ENCODE assay signal across 21 cellular contexts in genomic region chr7:111866787-111867186, GRCh38.
DNase-seq lines count a peak whose midpoint lies in the region; ATAC-seq, FAIRE-seq and TF ChIP-seq lines count a peak whose summit lies in the region.
"Had no signal": no experiment of that assay in that cellular context is flagged by ENCODE, and none has a peak within 500 bp of the region (broad histone marks: within the 10 kb centered on the region; RNA-seq: fewer than 3 reads in every experiment).

No MANE protein-coding gene starts in this region.

- H3K27ac ChIP-seq in stomach smooth muscle (ENCODE audit: low read length), result peak overlapping the region; percentile 18
- H3K27ac ChIP-seq: 22Rv1, A549, C4-2B had no signal

- no peak for ATAC-seq in left colon
- ATAC-seq: A549, HCT116, HepG2 had no signal

- H3K4me1 ChIP-seq in stomach smooth muscle (ENCODE audit: control insufficient read depth, insufficient read depth, low read length), result no peaks in the 10 kb centered on the region
- H3K4me1 ChIP-seq: Caco-2 had no signal

- H3K36me3 ChIP-seq in stomach smooth muscle (ENCODE audit: control insufficient read depth in 2 of 2, insufficient read depth in 2 of 2, low read length in 2 of 2), result peaks cover 6 to 9% of the 10 kb centered on the region in 2 donors

- DNase-seq in NCI-H82 (lab: John Stamatoyannopoulos, UW) (peak; percentile 35), NCI-H82 treated with DMSO at 0.1 percent for 48 hours (lab: John Stamatoyannopoulos, UW; ENCODE audit: unreplicated experiment) (no peak), GM12891 (ENCODE audit: insufficient read length, low spot score) (no peak), myocyte (ENCODE audit: low read depth) (peak; percentile 57), HT-29 (ENCODE audit: low spot score) (no peak), left colon (no peak)
- DNase-seq: AML-193; Caco-2; CD4-positive, alpha-beta T cell; GOT3; H7; HFFc6 had no signal

- no peaks in the 10 kb centered on the region for H3K27me3 ChIP-seq in stomach smooth muscle (ENCODE audit: control insufficient read depth in 1 of 2, insufficient read depth in 2 of 2, low read length in 2 of 2)

- TF ChIP-seq POLR2A in GM12891 (IDR thresholded peaks at IDR 0.05; ENCODE audit: low read depth, low read length), result no peak

- intact Hi-C loops in left colon (cut with DNase I, micrococcal nuclease), result no loop called here

- peak; percentile 28 for FAIRE-seq in GM12891 (lab: Jason Lieb, UNC)
- FAIRE-seq: A549, D721Med, G401.6, GM18507, HepG2 had no signal

- H3K4me3 ChIP-seq in stomach smooth muscle (ENCODE audit: low read length in 2 of 2), result no peak overlapping the region
- H3K4me3 ChIP-seq: A549 had no signal

- no peak overlapping the region for H3K9ac ChIP-seq in stomach smooth muscle (ENCODE audit: low read length in 2 of 2)

- H3K9me3 ChIP-seq in stomach smooth muscle (ENCODE audit: control insufficient read depth in 2 of 2, low read length in 2 of 2), result no peaks in the 10 kb centered on the region
- H3K9me3 ChIP-seq: A549, Caco-2 had no signal

TF ChIP-seq in GM12891, 5 proteins besides CTCF, POLR2A, EP300 and RAD21:
- TF ChIP-seq POLR2AphosphoS5 (IDR thresholded peaks at IDR 0.05; ENCODE audit: low read depth, low read length), result no peak
- no peak for TF ChIP-seq PAX5 (IDR thresholded peaks at IDR 0.05; ENCODE audit: insufficient read depth, low read length, severe bottlenecking)
- TF ChIP-seq POU2F2 (IDR thresholded peaks at IDR 0.05; ENCODE audit: low read depth, low read length), result no peak
- TF ChIP-seq TAF1 (IDR thresholded peaks at IDR 0.05; ENCODE audit: low read depth, low read length), result no peak
- no peak for TF ChIP-seq SPI1 (IDR thresholded peaks at IDR 0.05; ENCODE audit: low read depth, low read length)

Comparison
In these comparisons a context has a peak if more than half of its experiments do, and no peak if none do; other contexts are left out.
1. DNase-seq: peak in NCI-H82 (single experiment) and myocyte (single experiment); none in NCI-H82 treated with DMSO at 0.1 percent for 48 hours (single experiment), GM12891 (single experiment), HT-29 (single experiment) and left colon (0 of 2).